ENCODE assay signal across 5 cellular contexts in the genomic region with DNA sequence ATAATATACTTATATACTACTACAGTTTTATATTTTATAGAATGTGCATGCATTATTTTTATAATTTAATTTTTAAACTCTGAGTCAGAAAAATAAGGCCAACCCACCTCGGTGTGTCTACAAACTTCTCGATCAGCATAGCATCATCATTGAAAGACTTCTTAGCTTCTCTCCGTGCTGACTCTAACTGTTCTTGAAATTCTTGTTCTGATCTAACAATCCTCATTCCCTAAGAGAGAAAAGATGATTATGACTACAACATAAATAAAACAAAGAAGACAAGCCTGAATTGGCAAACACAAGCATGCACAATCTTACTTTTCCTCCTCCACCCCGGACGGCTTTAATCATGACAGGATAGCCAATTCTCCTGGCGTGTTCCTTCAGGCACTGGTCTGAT.
"Had no signal": no experiment of that assay in that cellular context is flagged by ENCODE, and none has a peak within 500 bp of the region (broad histone marks: within the 10 kb centered on the region; RNA-seq: fewer than 3 reads in every experiment).

No MANE protein-coding gene starts in this region.

- H3K27ac ChIP-seq: HL-60 had no signal

- DNase-seq: IMR-90, KBM-7 had no signal

- ATAC-seq: HepG2, K562 had no signal

- H3K4me3 ChIP-seq: K562 had no signal
